In the genomic region with DNA sequence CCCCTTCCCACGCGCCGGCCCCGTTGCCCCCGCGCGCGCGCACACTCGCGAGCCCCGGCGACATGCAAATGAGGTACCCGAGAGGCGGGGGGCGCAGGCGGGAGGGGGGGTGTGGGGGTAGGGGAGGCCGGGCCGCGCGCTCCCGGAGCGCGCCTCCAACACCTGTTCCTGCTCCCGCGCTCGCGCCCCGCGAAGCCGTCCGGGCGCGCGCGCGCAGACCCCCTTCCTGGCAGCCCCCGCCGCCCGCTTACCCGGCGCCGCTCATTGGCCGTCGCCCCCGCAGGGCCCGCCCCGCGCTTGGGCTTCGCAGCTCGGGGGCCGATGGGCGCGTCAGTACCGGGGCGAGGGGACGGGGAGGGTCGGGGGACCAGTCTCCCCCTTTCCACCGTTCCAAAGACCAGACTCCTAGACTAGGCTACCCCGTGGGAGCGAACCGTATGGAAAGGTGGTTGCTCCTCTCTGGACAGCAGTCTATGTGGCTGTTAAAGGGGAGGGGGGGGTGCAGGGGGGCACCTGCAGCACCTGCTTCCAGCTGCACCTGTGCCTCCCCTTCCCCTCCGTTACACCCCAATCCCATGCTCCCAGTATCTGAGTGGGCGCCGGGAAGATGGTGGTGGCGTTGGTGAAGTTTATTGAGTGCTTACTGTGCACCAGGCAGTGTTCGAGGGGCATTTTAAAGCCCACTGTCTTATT, we compare ENCODE assay signal across 8 cellular contexts. TPM values are rescaled to one million over a fixed set of nuclear protein-coding genes. Genes with fewer than 3 reads are reported as not detected.
A peak's percentile ranks its signal among the peaks of the same experiment; 100 is the strongest.
DNase-seq lines count a peak whose midpoint lies in the region; ATAC-seq lines count a peak whose summit lies in the region.

No MANE protein-coding gene starts in this region.

- H3K4me3 ChIP-seq in right cardiac atrium (ENCODE audit: low read length), result peak overlapping the region; percentile 71

- H3K4me1 Mint-ChIP-seq in activated T-helper 2 cell treated with anti-CD3 and anti-CD28 coated beads, Interferon-gamma antibody, Interleukin-2, Interleukin-4, amounts not matched to agents 10 μg/mL and 5 μg/mL and 100 μg/mL, durations not matched to agents 14 hours and 24 hours and 36 hours (ENCODE audit: low read depth), result peaks cover 25% of the 10 kb centered on the region

- peaks cover 34% of the 10 kb centered on the region for H3K36me3 Mint-ChIP-seq in activated T-helper 2 cell treated with anti-CD3 and anti-CD28 coated beads, Interferon-gamma antibody, Interleukin-2, Interleukin-4, amounts not matched to agents 10 μg/mL and 5 μg/mL and 100 μg/mL, durations not matched to agents 14 hours and 24 hours and 36 hours (ENCODE audit: low read depth)

- DNase-seq in stimulated activated CD4-positive, alpha-beta T cell treated with anti-CD3 and anti-CD28 coated beads, Interleukin-15, amount 100 ng/mL, for 24 hours, result peak; percentile 76
- DNase-seq in stimulated activated CD4-positive, alpha-beta T cell treated with anti-CD3 and anti-CD28 coated beads, Interleukin-12 subunit alpha, Interleukin-12 subunit beta, amount 100 ng/mL, for 4 hours, result no peak
- DNase-seq in NCI-H2196 (lab: John Stamatoyannopoulos, UW; ENCODE audit: unreplicated experiment) (peak; percentile 91), right cardiac atrium (peak in 2 of 3 donors; percentile 75 to 91), sciatic nerve (ENCODE audit: low spot score) (peak; percentile 82)
- no peak for DNase-seq in activated T-helper 2 cell treated with anti-CD3 and anti-CD28 coated beads, Interferon-gamma antibody, Interleukin-2, Interleukin-4, amounts not matched to agents 10 μg/mL and 5 μg/mL and 100 μg/mL, durations not matched to agents 14 hours and 24 hours and 36 hours (ENCODE audit: low spot score)
- DNase-seq in activated effector memory CD4-positive, alpha-beta T cell treated with anti-CD3 and anti-CD28 coated beads, Interleukin-2, amount 50 U/mL, for 16 hours, result no peak

- no peaks in the 10 kb centered on the region for H3K9me3 ChIP-seq in right cardiac atrium (ENCODE audit: control insufficient read depth, low read length)

- no peaks in the 10 kb centered on the region for H3K9me3 Mint-ChIP-seq in activated T-helper 2 cell treated with anti-CD3 and anti-CD28 coated beads, Interferon-gamma antibody, Interleukin-2, Interleukin-4, amounts not matched to agents 10 μg/mL and 5 μg/mL and 100 μg/mL, durations not matched to agents 14 hours and 24 hours and 36 hours

- peak overlapping the region; percentile 76 for H3K27ac ChIP-seq in right cardiac atrium (ENCODE audit: low read length)

- 2% methylated on average over 67 of the region's 67 CpGs for WGBS in right cardiac atrium

- intact Hi-C loops in activated T-helper 2 cell treated with anti-CD3 and anti-CD28 coated beads, Interferon-gamma antibody, Interleukin-2, Interleukin-4, amounts not matched to agents 10 μg/mL and 5 μg/mL and 100 μg/mL, durations not matched to agents 14 hours and 24 hours and 36 hours (cut with micrococcal nuclease), result loop anchor here (10.0 kb wide), 1 partner anchor 216 kb away; a partner anchor contains a TSS
- intact Hi-C loops in right cardiac atrium (cut with DNase I), result loop anchor here in 1 of 4 donors (10.0 kb wide), 1 partner anchor 86 kb away; no protein-coding TSS in a partner anchor
- intact Hi-C loops in sciatic nerve (cut with DNase I), result no loop called here

- H3K4me1 ChIP-seq in right cardiac atrium (ENCODE audit: control insufficient read depth, insufficient read depth, low read length), result no peaks in the 10 kb centered on the region

- peak overlapping the region; percentile 85 for H3K4me3 Mint-ChIP-seq in activated T-helper 2 cell treated with anti-CD3 and anti-CD28 coated beads, Interferon-gamma antibody, Interleukin-2, Interleukin-4, amounts not matched to agents 10 μg/mL and 5 μg/mL and 100 μg/mL, durations not matched to agents 14 hours and 24 hours and 36 hours (ENCODE audit: low read depth)

- H3K27me3 Mint-ChIP-seq in activated T-helper 2 cell treated with anti-CD3 and anti-CD28 coated beads, Interferon-gamma antibody, Interleukin-2, Interleukin-4, amounts not matched to agents 10 μg/mL and 5 μg/mL and 100 μg/mL, durations not matched to agents 14 hours and 24 hours and 36 hours (ENCODE audit: low read depth), result no peaks in the 10 kb centered on the region

- H3K27me3 ChIP-seq in right cardiac atrium (ENCODE audit: control insufficient read depth, insufficient read depth), result no peaks in the 10 kb centered on the region

- ATAC-seq in HG02973 (IDR thresholded peaks at IDR 0.05; ENCODE audit: unreplicated experiment) (peak; percentile 4), right cardiac atrium (no peak), sciatic nerve (no peak)

- peak overlapping the region; percentile 56 for H3K27ac Mint-ChIP-seq in activated T-helper 2 cell treated with anti-CD3 and anti-CD28 coated beads, Interferon-gamma antibody, Interleukin-2, Interleukin-4, amounts not matched to agents 10 μg/mL and 5 μg/mL and 100 μg/mL, durations not matched to agents 14 hours and 24 hours and 36 hours

RNA-seq across cellular contexts. Expression of a gene that starts 0.4 kb away (rescaled TPM):
- total RNA-seq in activated T-helper 2 cell treated with anti-CD3 and anti-CD28 coated beads, Interferon-gamma antibody, Interleukin-2, Interleukin-4, amounts not matched to agents 10 μg/mL and 5 μg/mL and 100 μg/mL, durations not matched to agents 14 hours and 24 hours and 36 hours, result 18.4 and 19.7 TPM in 2 replicates
- 10 to 100 TPM; 11.4 to 18.5 (median 17.5) TPM for total RNA-seq in right cardiac atrium
- 27.1 TPM for polyA plus RNA-seq in right cardiac atrium
- 18.9 TPM for total RNA-seq in sciatic nerve

RNA-seq across cellular contexts. Expression of a gene that starts 1.2 kb away (rescaled TPM):
- 18.2 and 18.9 TPM in 2 replicates for total RNA-seq in activated T-helper 2 cell treated with anti-CD3 and anti-CD28 coated beads, Interferon-gamma antibody, Interleukin-2, Interleukin-4, amounts not matched to agents 10 μg/mL and 5 μg/mL and 100 μg/mL, durations not matched to agents 14 hours and 24 hours and 36 hours
- total RNA-seq in right cardiac atrium (10 to 100 TPM; 17.5 to 20.0 (median 18.4) TPM), sciatic nerve (11.7 TPM)
- polyA plus RNA-seq in right cardiac atrium, result 16.3 TPM

RNA-seq across cellular contexts. Expression of a gene that starts 5.0 kb away (rescaled TPM):
- 13.5 and 13.6 TPM in 2 replicates for total RNA-seq in activated T-helper 2 cell treated with anti-CD3 and anti-CD28 coated beads, Interferon-gamma antibody, Interleukin-2, Interleukin-4, amounts not matched to agents 10 μg/mL and 5 μg/mL and 100 μg/mL, durations not matched to agents 14 hours and 24 hours and 36 hours
- total RNA-seq in right cardiac atrium (10 to 100 TPM; 19.4 to 20.8 (median 20.2) TPM), sciatic nerve (15.9 TPM)
- polyA plus RNA-seq in right cardiac atrium, result 17.2 TPM

RNA-seq across cellular contexts. Expression of a gene that starts 19.8 kb away (rescaled TPM):
- total RNA-seq in activated T-helper 2 cell treated with anti-CD3 and anti-CD28 coated beads, Interferon-gamma antibody, Interleukin-2, Interleukin-4, amounts not matched to agents 10 μg/mL and 5 μg/mL and 100 μg/mL, durations not matched to agents 14 hours and 24 hours and 36 hours, result 8.2 and 10.7 TPM in 2 replicates
- total RNA-seq in right cardiac atrium, result 10 to 100 TPM; 12.4 to 15.5 (median 14.2) TPM
- 10.2 TPM for polyA plus RNA-seq in right cardiac atrium
- total RNA-seq in sciatic nerve, result 14.3 TPM

RNA-seq across cellular contexts. Expression of a gene that starts 23.9 kb away (rescaled TPM):
- total RNA-seq in activated T-helper 2 cell treated with anti-CD3 and anti-CD28 coated beads, Interferon-gamma antibody, Interleukin-2, Interleukin-4, amounts not matched to agents 10 μg/mL and 5 μg/mL and 100 μg/mL, durations not matched to agents 14 hours and 24 hours and 36 hours, result 4.3 and 4.9 TPM in 2 replicates
- total RNA-seq in right cardiac atrium (10 to 100 TPM; 11.5 to 16.3 (median 13.3) TPM), sciatic nerve (4.0 TPM)
- 13.0 TPM for polyA plus RNA-seq in right cardiac atrium

Comparison
In these comparisons a context has a peak if more than half of its experiments do, and no peak if none do; other contexts are left out.
1. DNase-seq: peak in stimulated activated CD4-positive, alpha-beta T cell treated with anti-CD3 and anti-CD28 coated beads, Interleukin-15, amount 100 ng/mL, for 24 hours (single experiment), NCI-H2196 (single experiment), right cardiac atrium (2 of 3) and sciatic nerve (single experiment); none in stimulated activated CD4-positive, alpha-beta T cell treated with anti-CD3 and anti-CD28 coated beads, Interleukin-12 subunit alpha, Interleukin-12 subunit beta, amount 100 ng/mL, for 4 hours (single experiment), activated T-helper 2 cell treated with anti-CD3 and anti-CD28 coated beads, Interferon-gamma antibody, Interleukin-2, Interleukin-4, amounts not matched to agents 10 μg/mL and 5 μg/mL and 100 μg/mL, durations not matched to agents 14 hours and 24 hours and 36 hours (single experiment) and activated effector memory CD4-positive, alpha-beta T cell treated with anti-CD3 and anti-CD28 coated beads, Interleukin-2, amount 50 U/mL, for 16 hours (single experiment).